Comparison of ENCODE assay signal across 9 cellular contexts in genomic region chr11:61369372-61370348, GRCh38. TPM values are rescaled to one million over a fixed set of nuclear protein-coding genes. Genes with fewer than 3 reads are reported as not detected.
DNase-seq lines count a peak whose midpoint lies in the region; ATAC-seq and TF ChIP-seq lines count a peak whose summit lies in the region.
"Had no signal": no experiment of that assay in that cellular context is flagged by ENCODE, and none has a peak within 500 bp of the region (broad histone marks: within the 10 kb centered on the region; RNA-seq: fewer than 3 reads in every experiment).

No MANE protein-coding gene starts in this region.

- intact Hi-C loops in ovary (cut with DNase I): no loop called here

- no peak overlapping the region for H2AFZ ChIP-seq in DND-41 (ENCODE audit: low read depth, low read length)

- H3K27ac ChIP-seq in DND-41 (ENCODE audit: low read length): no peak overlapping the region
- H3K27ac ChIP-seq in ovary: peak overlapping the region in 1 of 2 donors; percentile 66

- no peaks in the 10 kb centered on the region for H3K79me2 ChIP-seq in DND-41 (ENCODE audit: insufficient read depth, low read length)

- peaks cover 73% of the 10 kb centered on the region for H3K36me3 ChIP-seq in DND-41 (ENCODE audit: insufficient read depth, low read length)
- H3K36me3 ChIP-seq in ovary: no peaks in the 10 kb centered on the region

- TF ChIP-seq POLR2A in ovary (IDR thresholded peaks at IDR 0.05): no peak

- no peak for DNase-seq in DND-41
- DNase-seq in fibroblast of peridontal ligament (ENCODE audit: extremely low read depth): peak; percentile 97
- peak; percentile 75 to 89 (median 84) for DNase-seq in ovary
- DNase-seq in NOMO-1 (lab: John Stamatoyannopoulos, UW; ENCODE audit: unreplicated experiment in 2 of 2): no peak
- DNase-seq: NCI-H1436 treated with DMSO at 0.1 percent for 48 hours had no signal

- no peak for TF ChIP-seq CTCF in DND-41 (IDR thresholded peaks at IDR 0.05; ENCODE audit: borderline replicate concordance, extremely low read depth, low read length, poor library complexity, severe bottlenecking)
- TF ChIP-seq CTCF in ovary (IDR thresholded peaks at IDR 0.05): no peak

- ATAC-seq in DND-41 (ENCODE audit: insufficient read depth, low read depth): 0 out of 3 replicates have a peak, but pooled peaks have one; percentile 20
- ATAC-seq in activated CD4-positive, CD25-positive, alpha-beta regulatory T cell treated with anti-CD3 and anti-CD28 coated beads, Interleukin-2, amount 50 U/mL, for 24 hours: no peak
- no peak for ATAC-seq in HG03280 (IDR thresholded peaks at IDR 0.05; ENCODE audit: unreplicated experiment)
- ATAC-seq in HG02938 (IDR thresholded peaks at IDR 0.05; ENCODE audit: unreplicated experiment): no peak

- H3K27me3 ChIP-seq in DND-41 (ENCODE audit: insufficient read depth, low read length, poor library complexity): no peaks in the 10 kb centered on the region
- no peaks in the 10 kb centered on the region for H3K27me3 ChIP-seq in ovary

- H4K20me1 ChIP-seq in DND-41 (ENCODE audit: insufficient read depth, low read length): no peaks in the 10 kb centered on the region

- H3K4me3 ChIP-seq in DND-41 (ENCODE audit: low read depth in 1 of 2, low read length in 2 of 2): no peak overlapping the region
- no peak overlapping the region for H3K4me3 ChIP-seq in ovary

- no peak for TF ChIP-seq EP300 in ovary (IDR thresholded peaks at IDR 0.05)

- no peak overlapping the region for H3K9ac ChIP-seq in DND-41 (ENCODE audit: low read depth, low read length)

- H3K4me1 ChIP-seq in DND-41 (ENCODE audit: insufficient read depth, low read length): no peaks in the 10 kb centered on the region
- peaks cover 22% of the 10 kb centered on the region for H3K4me1 ChIP-seq in ovary (ENCODE audit: insufficient read depth)

- WGBS in ovary, 3 donors: 18 to 31% (median 22%) methylated on average over 9 of the region's 9 CpGs

- H3K4me2 ChIP-seq in DND-41 (ENCODE audit: insufficient read depth, low read length): no peak overlapping the region

- H3K9me3 ChIP-seq in DND-41 (ENCODE audit: insufficient read depth, low read length, severe bottlenecking): peaks cover 21% of the 10 kb centered on the region
- H3K9me3 ChIP-seq in ovary: no peaks in the 10 kb centered on the region

TF ChIP-seq in PFSK-1, 5 proteins besides CTCF, POLR2A, EP300 and RAD21:
- TF ChIP-seq REST (IDR thresholded peaks at IDR 0.05; ENCODE audit: insufficient read depth in 1 of 2, low read depth in 2 of 2, low read length in 2 of 2) (no peak), FOXP2 (optimal IDR thresholded peaks at IDR 0.05; ENCODE audit: borderline replicate concordance, extremely low read depth, extremely low read length, insufficient read depth) (no peak), SIN3A (IDR thresholded peaks at IDR 0.05; ENCODE audit: borderline replicate concordance, insufficient read depth, low read length) (no peak), TAF1 (IDR thresholded peaks at IDR 0.05; ENCODE audit: borderline replicate concordance, insufficient read depth, low read length) (no peak), POLR2AphosphoS5 (IDR thresholded peaks at IDR 0.05; ENCODE audit: low read depth, low read length) (peak; percentile 14; the same call in 1 of the 2 replicates)

RNA-seq across cellular contexts. Expression of gene TMEM138, which starts 7.5 kb away (rescaled TPM):
- polyA plus RNA-seq in PFSK-1 (2012; ENCODE audit: insufficient read length, low read depth): 25.2 TPM
- total RNA-seq in ovary: 100 to 1,000 TPM in 1 of 7 donors, 10 to 100 TPM in 6; 21.5 to 102 (median 53.4) TPM
- polyA plus RNA-seq in ovary: 100 to 1,000 TPM in 1 of 2 donors, 10 to 100 TPM in 1; 33.7 to 115 TPM

RNA-seq across cellular contexts. Expression of gene CYB561A3, which starts 8.0 kb away (rescaled TPM):
- 16.9 TPM for polyA plus RNA-seq in PFSK-1 (2012; ENCODE audit: insufficient read length, low read depth)
- total RNA-seq in ovary: 10 to 100 TPM; 24.1 to 58.3 (median 44.1) TPM
- 10 to 100 TPM; 33.4 to 45.7 TPM for polyA plus RNA-seq in ovary

RNA-seq across cellular contexts. Expression of gene TMEM216, which starts 22.7 kb away (rescaled TPM):
- 8.7 TPM for polyA plus RNA-seq in PFSK-1 (2012; ENCODE audit: insufficient read length, low read depth)
- total RNA-seq in ovary: 10 to 100 TPM; 20.2 to 32.6 (median 24.2) TPM
- polyA plus RNA-seq in ovary: 10 to 100 TPM; 29.1 to 34.6 TPM

RNA-seq across cellular contexts. Expression of gene TKFC, which starts 36.6 kb away (rescaled TPM):
- polyA plus RNA-seq in PFSK-1 (2012; ENCODE audit: insufficient read length, low read depth): 19.1 TPM
- total RNA-seq in ovary: 10 to 100 TPM; 19.0 to 41.4 (median 36.3) TPM
- 10 to 100 TPM; 22.6 to 27.0 TPM for polyA plus RNA-seq in ovary

RNA-seq across cellular contexts. Expression of gene DDB1, which starts 36.8 kb away (rescaled TPM):
- polyA plus RNA-seq in PFSK-1 (2012; ENCODE audit: insufficient read length, low read depth): 115 TPM
- total RNA-seq in ovary: 100 to 1,000 TPM; 117 to 264 (median 217) TPM
- 100 to 1,000 TPM; 137 to 270 TPM for polyA plus RNA-seq in ovary

Comparison
In these comparisons a context has a peak if more than half of its experiments do, and no peak if none do; other contexts are left out.
1. DNase-seq: peak in fibroblast of peridontal ligament (single experiment) and ovary (5 of 5); none in DND-41 (single experiment) and NOMO-1 (0 of 2).